ENCODE assay signal across 9 cellular contexts in genomic region chr15:85024509-85025336, GRCh38. TPM values are rescaled to one million over a fixed set of nuclear protein-coding genes. Genes with fewer than 3 reads are reported as not detected.
DNase-seq lines count a peak whose midpoint lies in the region; ATAC-seq and TF ChIP-seq lines count a peak whose summit lies in the region.
"Had no signal": no experiment of that assay in that cellular context is flagged by ENCODE, and none has a peak within 500 bp of the region (broad histone marks: within the 10 kb centered on the region; RNA-seq: fewer than 3 reads in every experiment).

No MANE protein-coding gene starts in this region.

- H3K36me3 Mint-ChIP-seq in stimulated activated memory B cell treated with anti-CD40 and anti-IgM and Interleukin-4, amounts not matched to agents 10 μg/mL and 1 μg/mL and 100 μg/mL, for 72 hours: no peaks in the 10 kb centered on the region

- H3K4me1 Mint-ChIP-seq in stimulated activated memory B cell treated with anti-CD40 and anti-IgM and Interleukin-4, amounts not matched to agents 10 μg/mL and 1 μg/mL and 100 μg/mL, for 72 hours: peaks cover 42% of the 10 kb centered on the region

- no peak overlapping the region for H3K27ac Mint-ChIP-seq in stimulated activated memory B cell treated with anti-CD40 and anti-IgM and Interleukin-4, amounts not matched to agents 10 μg/mL and 1 μg/mL and 100 μg/mL, for 72 hours

- no peak for TF ChIP-seq CTCF in RWPE1 (conservative IDR thresholded peaks at IDR 0.05; ENCODE audit: low read depth)
- no peak for TF ChIP-seq CTCF in fibroblast of villous mesenchyme (IDR thresholded peaks at IDR 0.05; ENCODE audit: insufficient read depth, low read depth, low read length)
- no peak for TF ChIP-seq CTCF in GM10248 (IDR thresholded peaks at IDR 0.05; ENCODE audit: control extremely low read depth, extremely low read depth, low read depth, missing control alignments)

- H3K9me3 Mint-ChIP-seq in stimulated activated memory B cell treated with anti-CD40 and anti-IgM and Interleukin-4, amounts not matched to agents 10 μg/mL and 1 μg/mL and 100 μg/mL, for 72 hours: no peaks in the 10 kb centered on the region

- H3K27ac ChIP-seq in RWPE1: no peak overlapping the region

- POLR2A ChIA-PET in RWPE1 (lab: Yijun Ruan, JAX; ENCODE audit: low non-redundant PET): no interaction called here
- POLR2A ChIA-PET in GM10248 (lab: Yijun Ruan, JAX): no interaction called here

- H3K27me3 Mint-ChIP-seq in stimulated activated memory B cell treated with anti-CD40 and anti-IgM and Interleukin-4, amounts not matched to agents 10 μg/mL and 1 μg/mL and 100 μg/mL, for 72 hours: no peaks in the 10 kb centered on the region

- CTCF ChIA-PET in RWPE1 (lab: Yijun Ruan, JAX) (interaction anchor here (0.7 kb wide), 1 partner anchor 20 kb away, joined by 5 read pairs; no protein-coding TSS in a partner anchor), GM10248 (lab: Yijun Ruan, JAX) (interaction anchor here (0.9 to 1.9 kb wide), 4 partner anchors 9 to 19 kb away, joined by 3 to 6 read pairs (median 3); no protein-coding TSS in a partner anchor)

- no peak overlapping the region for H3K4me3 Mint-ChIP-seq in stimulated activated memory B cell treated with anti-CD40 and anti-IgM and Interleukin-4, amounts not matched to agents 10 μg/mL and 1 μg/mL and 100 μg/mL, for 72 hours

- ATAC-seq in stimulated activated naive CD8-positive, alpha-beta T cell treated with anti-CD3 and anti-CD28 coated beads, Interleukin-15, Interleukin-2, amounts not matched to agents 100 U/mL and 50 U/mL, for 24 hours: peak; percentile 66
- ATAC-seq in HG03565 (IDR thresholded peaks at IDR 0.05; ENCODE audit: unreplicated experiment): no peak
- ATAC-seq in stimulated activated memory B cell treated with anti-CD40 and anti-IgM and Interleukin-4, amounts not matched to agents 10 μg/mL and 1 μg/mL and 100 μg/mL, for 72 hours: no peak

- H3K4me3 ChIP-seq in fibroblast of villous mesenchyme (ENCODE audit: low read depth, low read length): no peak overlapping the region

- DNase-seq in SIG-M5 treated with dmso at 0.1 percent for 504 hours (lab: John Stamatoyannopoulos, UW; ENCODE audit: unreplicated experiment): peak; percentile 9
- no peak for DNase-seq in SIG-M5 (lab: John Stamatoyannopoulos, UW)
- peak; percentile 85 for DNase-seq in RWPE1 (ENCODE audit: low spot score)
- DNase-seq in fibroblast of villous mesenchyme (ENCODE audit: low read depth): peak; percentile 60
- no peak for DNase-seq in stimulated activated naive CD8-positive, alpha-beta T cell treated with anti-CD3 and anti-CD28 coated beads, Interleukin-15, Interleukin-2, amounts not matched to agents 100 U/mL and 50 U/mL, for 24 hours
- DNase-seq in GM10248 (ENCODE audit: extremely low spot score): no peak
- DNase-seq: NCI-H510A treated with DMSO at 0.1 percent for 48 hours had no signal

RNA-seq across cellular contexts. Expression of gene PDE8A, which starts 43.1 kb away (rescaled TPM):
- 14.5 and 16.8 TPM in 2 replicates for total RNA-seq in fibroblast of villous mesenchyme

Comparison
In these comparisons a context has a peak if more than half of its experiments do, and no peak if none do; other contexts are left out.
1. DNase-seq: peak in SIG-M5 treated with dmso at 0.1 percent for 504 hours (single experiment), RWPE1 (single experiment) and fibroblast of villous mesenchyme (single experiment); none in SIG-M5 (single experiment), stimulated activated naive CD8-positive, alpha-beta T cell treated with anti-CD3 and anti-CD28 coated beads, Interleukin-15, Interleukin-2, amounts not matched to agents 100 U/mL and 50 U/mL, for 24 hours (single experiment) and GM10248 (single experiment).